Comparison of ENCODE assay signal across 8 cellular contexts in the genomic region with DNA sequence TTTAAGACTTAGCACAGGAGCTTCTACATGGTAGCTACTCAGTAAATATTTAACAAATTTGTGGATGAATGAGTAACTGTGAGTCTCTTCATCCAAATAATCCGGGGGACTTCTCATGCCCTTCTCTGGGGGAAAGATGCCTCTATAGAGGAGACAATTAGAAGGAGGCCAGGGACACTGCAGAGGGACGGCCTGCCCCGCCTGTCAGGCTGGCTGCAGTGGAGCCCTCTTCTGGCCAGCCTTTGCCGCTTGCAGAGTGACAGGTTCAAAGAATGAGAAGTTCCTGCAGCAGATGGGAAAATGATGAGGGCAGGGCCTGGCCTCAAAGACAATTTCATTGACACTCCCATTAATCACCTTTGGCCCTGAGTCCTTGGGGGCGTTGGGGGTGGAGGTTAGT.
DNase-seq lines count a peak whose midpoint lies in the region; ATAC-seq and TF ChIP-seq lines count a peak whose summit lies in the region.

No MANE protein-coding gene starts in this region.

- H3K4me2 ChIP-seq in SU-DHL-6 (ENCODE audit: low read depth, low read length, poor library complexity, severe bottlenecking) (no peak overlapping the region), osteoblast (ENCODE audit: insufficient read depth, low read length) (no peak overlapping the region)

- H3K9me2 ChIP-seq in SU-DHL-6 (replicated peaks; ENCODE audit: insufficient read depth, low read length), result no peaks in the 10 kb centered on the region

- H3K36me3 Mint-ChIP-seq in progenitor cell of endocrine pancreas (ENCODE audit: insufficient read depth), result no peaks in the 10 kb centered on the region

- H3K27me3 ChIP-seq in SU-DHL-6 (ENCODE audit: low read length) (no peaks in the 10 kb centered on the region), osteoblast (ENCODE audit: insufficient read depth, low read length) (no peaks in the 10 kb centered on the region)

- H3K27me3 Mint-ChIP-seq in progenitor cell of endocrine pancreas, result peaks cover 10% of the 10 kb centered on the region

- H3K9me3 ChIP-seq in SU-DHL-6 (ENCODE audit: insufficient read depth, low read length), result no peaks in the 10 kb centered on the region
- H3K9me3 ChIP-seq in osteoblast (ENCODE audit: low read depth, low read length), result no peaks in the 10 kb centered on the region

- no peak overlapping the region for H2AFZ ChIP-seq in SU-DHL-6 (ENCODE audit: low read depth, low read length, severe bottlenecking)
- H2AFZ ChIP-seq in osteoblast (ENCODE audit: low read length), result no peak overlapping the region

- no peaks in the 10 kb centered on the region for H3F3A ChIP-seq in SU-DHL-6 (ENCODE audit: insufficient read depth)

- no peak overlapping the region for H3K9ac ChIP-seq in SU-DHL-6 (ENCODE audit: low read length)

- no peaks in the 10 kb centered on the region for H4K20me1 ChIP-seq in SU-DHL-6 (ENCODE audit: low read depth, low read length)
- no peaks in the 10 kb centered on the region for H4K20me1 ChIP-seq in osteoblast (ENCODE audit: insufficient read depth, low read length)

- H3K36me3 ChIP-seq in SU-DHL-6 (ENCODE audit: low read length) (no peaks in the 10 kb centered on the region), osteoblast (ENCODE audit: insufficient read depth, low read length) (no peaks in the 10 kb centered on the region)

- TF ChIP-seq CTCF in SU-DHL-6 (IDR thresholded peaks at IDR 0.05; ENCODE audit: insufficient read depth, low read length, poor library complexity, severe bottlenecking) (peak; percentile 18), epithelial cell of proximal tubule (conservative IDR thresholded peaks at IDR 0.05; ENCODE audit: low read depth, low read length) (peak; percentile 62), progenitor cell of endocrine pancreas (IDR thresholded peaks at IDR 0.05; ENCODE audit: unreplicated experiment) (peak; percentile 65), osteoblast (IDR thresholded peaks at IDR 0.05; ENCODE audit: extremely low read depth, low read depth, low read length) (no peak)

- no peak overlapping the region for H3K27ac Mint-ChIP-seq in progenitor cell of endocrine pancreas

- H3K4me1 Mint-ChIP-seq in progenitor cell of endocrine pancreas (ENCODE audit: low read depth), result no peaks in the 10 kb centered on the region

- H3K4me3 Mint-ChIP-seq in progenitor cell of endocrine pancreas (ENCODE audit: low read depth), result no peak overlapping the region

- ATAC-seq in GM18519 (IDR thresholded peaks at IDR 0.05; ENCODE audit: low FRiP score, unreplicated experiment) (no peak), HG03520 (IDR thresholded peaks at IDR 0.05; ENCODE audit: unreplicated experiment) (no peak)

- H3K27ac ChIP-seq in SU-DHL-6 (ENCODE audit: low read depth, low read length) (no peak overlapping the region), osteoblast (ENCODE audit: low read depth, low read length) (no peak overlapping the region)

- H3K79me2 ChIP-seq in SU-DHL-6 (ENCODE audit: insufficient read depth, low read length) (no peaks in the 10 kb centered on the region), osteoblast (ENCODE audit: insufficient read depth, low read length) (no peaks in the 10 kb centered on the region)

- H3K4me3 ChIP-seq in SU-DHL-6 (ENCODE audit: insufficient read depth, low read length, poor library complexity, severe bottlenecking) (no peak overlapping the region), epithelial cell of proximal tubule (ENCODE audit: low read depth, low read length) (no peak overlapping the region), osteoblast (ENCODE audit: insufficient read depth, low read length) (no peak overlapping the region)

- H3K4me1 ChIP-seq in osteoblast (ENCODE audit: insufficient read depth, low read length), result no peaks in the 10 kb centered on the region

- DNase-seq in stimulated activated naive CD4-positive, alpha-beta T cell treated with Interleukin-2 at 50 U/mL for 16 hours (lab: John Stamatoyannopoulos, UW), result peak; percentile 41
- no peak for DNase-seq in stimulated activated naive CD4-positive, alpha-beta T cell (lab: John Stamatoyannopoulos, UW)
- peak; percentile 75 for DNase-seq in epithelial cell of proximal tubule (ENCODE audit: low read depth)
- peak; percentile 12 for DNase-seq in progenitor cell of endocrine pancreas (ENCODE audit: low spot score, unreplicated experiment)
- DNase-seq in osteoblast (ENCODE audit: insufficient read length, low spot score, missing footprints), result no peak

- no peaks in the 10 kb centered on the region for H3K9me3 Mint-ChIP-seq in progenitor cell of endocrine pancreas (ENCODE audit: low read depth)

Comparison
In these comparisons a context has a peak if more than half of its experiments do, and no peak if none do; other contexts are left out.
1. DNase-seq: peak in stimulated activated naive CD4-positive, alpha-beta T cell treated with Interleukin-2 at 50 U/mL for 16 hours (single experiment), epithelial cell of proximal tubule (single experiment) and progenitor cell of endocrine pancreas (single experiment); none in stimulated activated naive CD4-positive, alpha-beta T cell (0 of 6) and osteoblast (single experiment).